In the genomic region with DNA sequence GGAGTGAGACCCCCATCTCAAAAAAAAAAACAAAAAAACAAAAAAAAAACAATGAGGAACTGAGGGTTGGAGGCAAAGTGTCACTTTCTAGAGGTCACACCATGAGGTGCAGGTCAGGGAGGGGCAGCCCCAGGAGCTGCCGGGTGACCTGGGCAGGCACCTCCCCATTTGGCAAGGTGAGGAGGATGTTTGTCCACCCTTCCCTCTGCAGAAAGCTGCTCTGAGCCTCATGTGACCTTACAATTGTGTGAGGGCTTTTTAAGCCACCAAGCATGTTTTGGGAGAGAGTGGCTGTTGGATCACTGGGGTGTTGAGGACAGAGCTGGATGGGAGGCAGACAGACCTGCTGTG, we compare ENCODE assay signal across 2 cellular contexts.
TF ChIP-seq lines count a peak whose summit lies in the region.

No MANE protein-coding gene starts in this region.

TF ChIP-seq in HepG2, 621 proteins besides CTCF, POLR2A, EP300 and RAD21 (continued from another document):
- TF ChIP-seq, protein P1, sequence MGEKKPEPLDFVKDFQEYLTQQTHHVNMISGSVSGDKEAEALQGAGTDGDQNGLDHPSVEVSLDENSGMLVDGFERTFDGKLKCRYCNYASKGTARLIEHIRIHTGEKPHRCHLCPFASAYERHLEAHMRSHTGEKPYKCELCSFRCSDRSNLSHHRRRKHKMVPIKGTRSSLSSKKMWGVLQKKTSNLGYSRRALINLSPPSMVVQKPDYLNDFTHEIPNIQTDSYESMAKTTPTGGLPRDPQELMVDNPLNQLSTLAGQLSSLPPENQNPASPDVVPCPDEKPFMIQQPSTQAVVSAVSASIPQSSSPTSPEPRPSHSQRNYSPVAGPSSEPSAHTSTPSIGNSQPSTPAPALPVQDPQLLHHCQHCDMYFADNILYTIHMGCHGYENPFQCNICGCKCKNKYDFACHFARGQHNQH (CRISPR knock-in tag; IDR thresholded peaks at IDR 0.05): no peak
- TF ChIP-seq, protein P2, sequence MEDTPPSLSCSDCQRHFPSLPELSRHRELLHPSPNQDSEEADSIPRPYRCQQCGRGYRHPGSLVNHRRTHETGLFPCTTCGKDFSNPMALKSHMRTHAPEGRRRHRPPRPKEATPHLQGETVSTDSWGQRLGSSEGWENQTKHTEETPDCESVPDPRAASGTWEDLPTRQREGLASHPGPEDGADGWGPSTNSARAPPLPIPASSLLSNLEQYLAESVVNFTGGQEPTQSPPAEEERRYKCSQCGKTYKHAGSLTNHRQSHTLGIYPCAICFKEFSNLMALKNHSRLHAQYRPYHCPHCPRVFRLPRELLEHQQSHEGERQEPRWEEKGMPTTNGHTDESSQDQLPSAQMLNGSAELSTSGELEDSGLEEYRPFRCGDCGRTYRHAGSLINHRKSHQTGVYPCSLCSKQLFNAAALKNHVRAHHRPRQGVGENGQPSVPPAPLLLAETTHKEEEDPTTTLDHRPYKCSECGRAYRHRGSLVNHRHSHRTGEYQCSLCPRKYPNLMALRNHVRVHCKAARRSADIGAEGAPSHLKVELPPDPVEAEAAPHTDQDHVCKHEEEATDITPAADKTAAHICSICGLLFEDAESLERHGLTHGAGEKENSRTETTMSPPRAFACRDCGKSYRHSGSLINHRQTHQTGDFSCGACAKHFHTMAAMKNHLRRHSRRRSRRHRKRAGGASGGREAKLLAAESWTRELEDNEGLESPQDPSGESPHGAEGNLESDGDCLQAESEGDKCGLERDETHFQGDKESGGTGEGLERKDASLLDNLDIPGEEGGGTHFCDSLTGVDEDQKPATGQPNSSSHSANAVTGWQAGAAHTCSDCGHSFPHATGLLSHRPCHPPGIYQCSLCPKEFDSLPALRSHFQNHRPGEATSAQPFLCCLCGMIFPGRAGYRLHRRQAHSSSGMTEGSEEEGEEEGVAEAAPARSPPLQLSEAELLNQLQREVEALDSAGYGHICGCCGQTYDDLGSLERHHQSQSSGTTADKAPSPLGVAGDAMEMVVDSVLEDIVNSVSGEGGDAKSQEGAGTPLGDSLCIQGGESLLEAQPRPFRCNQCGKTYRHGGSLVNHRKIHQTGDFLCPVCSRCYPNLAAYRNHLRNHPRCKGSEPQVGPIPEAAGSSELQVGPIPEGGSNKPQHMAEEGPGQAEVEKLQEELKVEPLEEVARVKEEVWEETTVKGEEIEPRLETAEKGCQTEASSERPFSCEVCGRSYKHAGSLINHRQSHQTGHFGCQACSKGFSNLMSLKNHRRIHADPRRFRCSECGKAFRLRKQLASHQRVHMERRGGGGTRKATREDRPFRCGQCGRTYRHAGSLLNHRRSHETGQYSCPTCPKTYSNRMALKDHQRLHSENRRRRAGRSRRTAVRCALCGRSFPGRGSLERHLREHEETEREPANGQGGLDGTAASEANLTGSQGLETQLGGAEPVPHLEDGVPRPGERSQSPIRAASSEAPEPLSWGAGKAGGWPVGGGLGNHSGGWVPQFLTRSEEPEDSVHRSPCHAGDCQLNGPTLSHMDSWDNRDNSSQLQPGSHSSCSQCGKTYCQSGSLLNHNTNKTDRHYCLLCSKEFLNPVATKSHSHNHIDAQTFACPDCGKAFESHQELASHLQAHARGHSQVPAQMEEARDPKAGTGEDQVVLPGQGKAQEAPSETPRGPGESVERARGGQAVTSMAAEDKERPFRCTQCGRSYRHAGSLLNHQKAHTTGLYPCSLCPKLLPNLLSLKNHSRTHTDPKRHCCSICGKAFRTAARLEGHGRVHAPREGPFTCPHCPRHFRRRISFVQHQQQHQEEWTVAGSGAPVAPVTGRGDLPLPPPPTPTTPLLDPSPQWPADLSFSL (CRISPR knock-in tag; IDR thresholded peaks at IDR 0.05): no peak

TF ChIP-seq in GM12891, 5 proteins besides CTCF, POLR2A, EP300 and RAD21 (continued from another document):
- no peak for TF ChIP-seq POU2F2 (IDR thresholded peaks at IDR 0.05; ENCODE audit: low read depth, low read length)
TF ChIP-seq in GM12891: peak in this region for 0.
